ENCODE assay signal across 8 cellular contexts in genomic region chr10:116848032-116848911, GRCh38. TPM values are rescaled to one million over a fixed set of nuclear protein-coding genes. Genes with fewer than 3 reads are reported as not detected.
DNase-seq lines count a peak whose midpoint lies in the region; ATAC-seq lines count a peak whose summit lies in the region.

No MANE protein-coding gene starts in this region.

- DNase-seq in CD1c-positive myeloid dendritic cell (ENCODE audit: extremely low spot score), result peak; percentile 8
- DNase-seq in T-helper 2 cell treated with Interferon-gamma antibody and Interleukin-4, amounts not matched to agents 5 μg/mL and 100 μg/mL, for 36 hours (ENCODE audit: low spot score), result no peak
- DNase-seq in NCI-H2107 treated with DMSO at 0.1 percent for 48 hours (lab: John Stamatoyannopoulos, UW; ENCODE audit: unreplicated experiment), result no peak
- no peak for DNase-seq in sciatic nerve (ENCODE audit: low spot score)

- peaks cover 4% of the 10 kb centered on the region for H3K27me3 ChIP-seq in iPS-15b (ENCODE audit: control insufficient read depth, insufficient read depth, low read length)
- peaks cover 0 to 25% (median 7%) of the 10 kb centered on the region in 5 donors for H3K27me3 ChIP-seq in subcutaneous abdominal adipose tissue (ENCODE audit: control insufficient read depth in 5 of 5, insufficient read depth in 4 of 5, low read length in 5 of 5)

- no peaks in the 10 kb centered on the region for H3K9me3 ChIP-seq in iPS-15b (ENCODE audit: control insufficient read depth, insufficient read depth, low read length)
- H3K9me3 ChIP-seq in subcutaneous abdominal adipose tissue (ENCODE audit: control insufficient read depth in 5 of 5, low read length in 5 of 5), result no peaks in the 10 kb centered on the region

- H3K27ac ChIP-seq in subcutaneous abdominal adipose tissue (ENCODE audit: low read depth, low read length), result no peak overlapping the region

- H3K27ac Mint-ChIP-seq in T-helper 2 cell treated with Interferon-gamma antibody and Interleukin-4, amounts not matched to agents 5 μg/mL and 100 μg/mL, for 36 hours, result no peak overlapping the region

- peak; percentile 82 for ATAC-seq in GM18907 (IDR thresholded peaks at IDR 0.05; ENCODE audit: unreplicated experiment)
- peak; percentile 67 for ATAC-seq in HG03060 (IDR thresholded peaks at IDR 0.05; ENCODE audit: low read depth, unreplicated experiment)
- ATAC-seq in sciatic nerve, result no peak

- H3K4me1 ChIP-seq in iPS-15b (ENCODE audit: control insufficient read depth, insufficient read depth, low read length) (peaks cover 16% of the 10 kb centered on the region), subcutaneous abdominal adipose tissue (ENCODE audit: control insufficient read depth in 5 of 5, insufficient read depth in 5 of 5, low read length in 5 of 5) (peaks cover 2 to 20% (median 18%) of the 10 kb centered on the region in 5 donors)

- H3K36me3 Mint-ChIP-seq in T-helper 2 cell treated with Interferon-gamma antibody and Interleukin-4, amounts not matched to agents 5 μg/mL and 100 μg/mL, for 36 hours (ENCODE audit: low read depth), result no peaks in the 10 kb centered on the region

- H3K27me3 Mint-ChIP-seq in T-helper 2 cell treated with Interferon-gamma antibody and Interleukin-4, amounts not matched to agents 5 μg/mL and 100 μg/mL, for 36 hours (ENCODE audit: low read depth), result peaks cover 51% of the 10 kb centered on the region

- H3K36me3 ChIP-seq in iPS-15b (ENCODE audit: control insufficient read depth, insufficient read depth, low read length) (no peaks in the 10 kb centered on the region), subcutaneous abdominal adipose tissue (ENCODE audit: control insufficient read depth in 5 of 5, insufficient read depth in 5 of 5, low read length in 5 of 5) (no peaks in the 10 kb centered on the region)

- intact Hi-C loops in sciatic nerve (cut with DNase I), result no loop called here

- H3K9me3 Mint-ChIP-seq in T-helper 2 cell treated with Interferon-gamma antibody and Interleukin-4, amounts not matched to agents 5 μg/mL and 100 μg/mL, for 36 hours, result no peaks in the 10 kb centered on the region

- H3K4me3 ChIP-seq in iPS-15b (ENCODE audit: low read depth, low read length) (peak overlapping the region; percentile 87), subcutaneous abdominal adipose tissue (ENCODE audit: low read depth in 1 of 5, low read length in 5 of 5) (peak overlapping the region; percentile 36 to 91 (median 74))

- peaks cover 5% of the 10 kb centered on the region for H3K4me1 Mint-ChIP-seq in T-helper 2 cell treated with Interferon-gamma antibody and Interleukin-4, amounts not matched to agents 5 μg/mL and 100 μg/mL, for 36 hours (ENCODE audit: low read depth)

- peak overlapping the region; percentile 19 for H3K4me3 Mint-ChIP-seq in T-helper 2 cell treated with Interferon-gamma antibody and Interleukin-4, amounts not matched to agents 5 μg/mL and 100 μg/mL, for 36 hours

- peak overlapping the region; percentile 82 for H3K9ac ChIP-seq in iPS-15b (ENCODE audit: low read depth, low read length)
- H3K9ac ChIP-seq in subcutaneous abdominal adipose tissue (ENCODE audit: low read length in 5 of 5), result peak overlapping the region in 2 of 5 donors; percentile 75 to 78

RNA-seq across cellular contexts. Expression of gene ENO4, which starts 1.0 kb away (rescaled TPM):
- total RNA-seq in sciatic nerve, result 1.2 TPM
